1 cellular context compared by ENCODE assay signal in genomic region chr7:10657201-10657600, GRCh38.
TF ChIP-seq lines count a peak whose summit lies in the region.

No MANE protein-coding gene starts in this region.

TF ChIP-seq in H1, 55 proteins besides CTCF, POLR2A, EP300 and RAD21:
- TF ChIP-seq SP1 (IDR thresholded peaks at IDR 0.05; ENCODE audit: low read depth, low read length) = no peak
- TF ChIP-seq NANOG (IDR thresholded peaks at IDR 0.05; ENCODE audit: insufficient read depth, low read depth, low read length, poor library complexity, severe bottlenecking) = peak; percentile 76
- no peak for TF ChIP-seq SP2 (IDR thresholded peaks at IDR 0.05; ENCODE audit: low read length)
- TF ChIP-seq YY1 (IDR thresholded peaks at IDR 0.05; ENCODE audit: low read depth, low read length) = peak; percentile 54; the same call in 1 of the 2 replicates
- TF ChIP-seq MAFK (IDR thresholded peaks at IDR 0.05; ENCODE audit: low read depth, low read length) = no peak
- no peak for TF ChIP-seq CHD2 (IDR thresholded peaks at IDR 0.05; ENCODE audit: low read length)
- TF ChIP-seq KDM4A (IDR thresholded peaks at IDR 0.05; ENCODE audit: low read depth, low read length, severe bottlenecking) = no peak
